16 cellular contexts compared by ENCODE assay signal in genomic region chr12:70719084-70719483, GRCh38.
DNase-seq lines count a peak whose midpoint lies in the region; ATAC-seq and TF ChIP-seq lines count a peak whose summit lies in the region.
"Had no signal": no experiment of that assay in that cellular context is flagged by ENCODE, and none has a peak within 500 bp of the region (broad histone marks: within the 10 kb centered on the region; RNA-seq: fewer than 3 reads in every experiment).

No MANE protein-coding gene starts in this region.

- H3F3A ChIP-seq in GM23248 (ENCODE audit: insufficient read depth) (no peaks in the 10 kb centered on the region), PC-3 (ENCODE audit: low read length, unreplicated experiment) (no peaks in the 10 kb centered on the region), neural progenitor cell (ENCODE audit: low read depth) (peaks cover 6% of the 10 kb centered on the region)

- H3K9me3 Mint-ChIP-seq in neural progenitor cell, result no peaks in the 10 kb centered on the region
- no peaks in the 10 kb centered on the region for H3K9me3 Mint-ChIP-seq in activated CD8-positive, alpha-beta T cell treated with anti-CD3 and anti-CD28 coated beads for 36 hours
- H3K9me3 Mint-ChIP-seq: activated T-helper 1 cell treated with anti-CD3 and anti-CD28 coated beads, Interleukin-12 subunit alpha, Interleukin-12 subunit beta, Interleukin-2, Interleukin-4 antibody, amounts not matched to agents 30 ng/mL and 10 ng/mL and 1 ng/mL, durations not matched to agents 14 hours and 24 hours and 36 hours; memory B cell had no signal

- H3K27ac ChIP-seq in GM23248 (no peak overlapping the region), PC-3 (ENCODE audit: low read length) (no peak overlapping the region), fibroblast of lung (ENCODE audit: insufficient read depth, low read length) (no peak overlapping the region), neural progenitor cell (no peak overlapping the region)
- H3K27ac ChIP-seq: pancreas had no signal

- H3K9me3 ChIP-seq in GM23248 (ENCODE audit: low read depth), result no peaks in the 10 kb centered on the region
- no peaks in the 10 kb centered on the region for H3K9me3 ChIP-seq in PC-3 (ENCODE audit: low read length)
- no peaks in the 10 kb centered on the region for H3K9me3 ChIP-seq in fibroblast of lung (ENCODE audit: control insufficient read depth, insufficient read depth, low read depth, low read length)
- no peaks in the 10 kb centered on the region for H3K9me3 ChIP-seq in neural progenitor cell (ENCODE audit: low read depth)
- H3K9me3 ChIP-seq: pancreas, tibial nerve had no signal

- TF ChIP-seq CTCF in PC-3 (conservative IDR thresholded peaks at IDR 0.05; ENCODE audit: low read depth, low read length) (no peak), fibroblast of lung (conservative IDR thresholded peaks at IDR 0.05 in 1 of 2, IDR thresholded peaks at IDR 0.05 in 1 of 2; ENCODE audit: low read depth in 1 of 2, low read length in 2 of 2) (no peak), neural progenitor cell (IDR thresholded peaks at IDR 0.05) (no peak)
- TF ChIP-seq CTCF in activated CD8-positive, alpha-beta T cell treated with anti-CD3 and anti-CD28 coated beads for 36 hours (IDR thresholded peaks at IDR 0.05), result no peak

- intact Hi-C loops in PC-3 (cut with micrococcal nuclease), result no loop called here
- intact Hi-C loops in activated CD8-positive, alpha-beta T cell treated with anti-CD3 and anti-CD28 coated beads for 36 hours (cut with micrococcal nuclease), result no loop called here

- DNase-seq in GM23248, result no peak
- DNase-seq in PC-3, result no peak
- no peak for DNase-seq in fibroblast of lung (ENCODE audit: low read depth in 2 of 2)
- DNase-seq in neural progenitor cell (ENCODE audit: low spot score), result no peak
- no peak for DNase-seq in 8988T
- no peak for DNase-seq in NCI-H526 (lab: John Stamatoyannopoulos, UW)
- DNase-seq in NCI-H524 (lab: John Stamatoyannopoulos, UW), result no peak
- no peak for DNase-seq in activated CD8-positive, alpha-beta T cell treated with anti-CD3 and anti-CD28 coated beads for 36 hours
- DNase-seq: DMS79 treated with DMSO at 0.1 percent for 48 hours had no signal

- no peak overlapping the region for H3K4me3 Mint-ChIP-seq in neural progenitor cell
- no peak overlapping the region for H3K4me3 Mint-ChIP-seq in activated CD8-positive, alpha-beta T cell treated with anti-CD3 and anti-CD28 coated beads for 36 hours
- H3K4me3 Mint-ChIP-seq: activated T-helper 1 cell treated with anti-CD3 and anti-CD28 coated beads, Interleukin-12 subunit alpha, Interleukin-12 subunit beta, Interleukin-2, Interleukin-4 antibody, amounts not matched to agents 30 ng/mL and 10 ng/mL and 1 ng/mL, durations not matched to agents 14 hours and 24 hours and 36 hours had no signal

- H3K79me2 ChIP-seq in GM23248 (ENCODE audit: insufficient read depth) (no peaks in the 10 kb centered on the region), PC-3 (ENCODE audit: low read length) (no peaks in the 10 kb centered on the region), fibroblast of lung (ENCODE audit: control insufficient read depth, insufficient read depth, low read length) (no peaks in the 10 kb centered on the region), neural progenitor cell (ENCODE audit: low read depth) (no peaks in the 10 kb centered on the region)

- no peak overlapping the region for H3K27ac Mint-ChIP-seq in neural progenitor cell
- no peak overlapping the region for H3K27ac Mint-ChIP-seq in activated CD8-positive, alpha-beta T cell treated with anti-CD3 and anti-CD28 coated beads for 36 hours
- H3K27ac Mint-ChIP-seq: activated CD4-positive, alpha-beta T cell treated with anti-CD3 and anti-CD28 coated beads for 36 hours; activated naive CD8-positive, alpha-beta T cell; activated T-helper 1 cell treated with anti-CD3 and anti-CD28 coated beads, Interleukin-12 subunit alpha, Interleukin-12 subunit beta, Interleukin-2, Interleukin-4 antibody, amounts not matched to agents 30 ng/mL and 10 ng/mL and 1 ng/mL, durations not matched to agents 14 hours and 24 hours and 36 hours; memory B cell had no signal

- no peaks in the 10 kb centered on the region for H3K9me2 ChIP-seq in GM23248 (ENCODE audit: insufficient read depth)
- H3K9me2 ChIP-seq in PC-3 (replicated peaks; ENCODE audit: low read length), result no peaks in the 10 kb centered on the region

- H2AFZ ChIP-seq in GM23248 (peak overlapping the region; percentile 69), PC-3 (ENCODE audit: low read length) (peak overlapping the region; percentile 51; the same call in 1 of the 2 replicates), fibroblast of lung (ENCODE audit: low read length) (peak overlapping the region; percentile 28), neural progenitor cell (replicated peaks) (peak overlapping the region; percentile 51)

- H3K4me1 ChIP-seq in GM23248 (ENCODE audit: insufficient read depth) (no peaks in the 10 kb centered on the region), PC-3 (ENCODE audit: insufficient read depth, low read length) (no peaks in the 10 kb centered on the region), fibroblast of lung (ENCODE audit: control insufficient read depth, extremely low read depth, insufficient read depth, low read length) (no peaks in the 10 kb centered on the region), neural progenitor cell (no peaks in the 10 kb centered on the region)
- H3K4me1 ChIP-seq: pancreas had no signal

- 0 out of 2 replicates have a peak overlapping the region, but pooled peaks have one; percentile 73 for H3K9ac ChIP-seq in GM23248
- no peak overlapping the region for H3K9ac ChIP-seq in PC-3 (ENCODE audit: low read length)
- H3K9ac ChIP-seq in fibroblast of lung (ENCODE audit: insufficient read depth, low read length), result no peak overlapping the region
- H3K9ac ChIP-seq in neural progenitor cell, result no peak overlapping the region

- no peak overlapping the region for H3K4me3 ChIP-seq in GM23248
- no peak overlapping the region for H3K4me3 ChIP-seq in PC-3 (ENCODE audit: low read length)
- H3K4me3 ChIP-seq in fibroblast of lung (replicated peaks in 1 of 4; ENCODE audit: control extremely low read depth in 1 of 4, insufficient read depth in 1 of 4, low read depth in 3 of 4, low read length in 4 of 4), result no peak overlapping the region
- H3K4me3 ChIP-seq in neural progenitor cell, result no peak overlapping the region
- H3K4me3 ChIP-seq: pancreas had no signal

- no peaks in the 10 kb centered on the region for H3K27me3 Mint-ChIP-seq in neural progenitor cell (ENCODE audit: insufficient read depth, low read depth)
- peaks cover 3% of the 10 kb centered on the region for H3K27me3 Mint-ChIP-seq in activated CD8-positive, alpha-beta T cell treated with anti-CD3 and anti-CD28 coated beads for 36 hours

- in situ Hi-C loops in GM23248 (cut with MboI), result loop anchor here (10.0 to 25.0 kb wide), 2 partner anchors 357 to 834 kb away; partner anchors contain the start of gene KCNMB4

- H3K36me3 Mint-ChIP-seq in neural progenitor cell, result no peaks in the 10 kb centered on the region
- no peaks in the 10 kb centered on the region for H3K36me3 Mint-ChIP-seq in activated CD8-positive, alpha-beta T cell treated with anti-CD3 and anti-CD28 coated beads for 36 hours (ENCODE audit: low read depth)
- H3K36me3 Mint-ChIP-seq: activated naive CD8-positive, alpha-beta T cell; memory B cell had no signal

- CTCF ChIA-PET in PC-3 (lab: Charles Lee), result no interaction called here
- CTCF ChIA-PET in activated CD8-positive, alpha-beta T cell treated with anti-CD3 and anti-CD28 coated beads for 36 hours (lab: Charles Lee), result interaction anchor here (0.6 to 2.0 kb wide), 16 partner anchors 9 to 851 kb away, joined by 3 to 12 read pairs (median 3); no protein-coding TSS in a partner anchor

- POLR2A ChIA-PET in PC-3 (lab: Charles Lee; ENCODE audit: unreplicated experiment), result no interaction called here
- POLR2A ChIA-PET in activated CD8-positive, alpha-beta T cell treated with anti-CD3 and anti-CD28 coated beads for 36 hours (lab: Charles Lee), result no interaction called here

- no TSS peak for BruUV-seq in PC-3 (replicated peaks; lab: Mats Ljungman, UMichigan)

- 83 to 88% methylated on average over 12 of the region's 12 CpGs for WGBS in GM23248 (ENCODE audit: low coverage in 1 of 2, low lambda C conversion rate in 2 of 2, missing lambda C conversion rate in 2 of 2), 2 experiments

- H3K27me3 ChIP-seq in GM23248 (replicated peaks; ENCODE audit: insufficient read depth), result no peaks in the 10 kb centered on the region
- no peaks in the 10 kb centered on the region for H3K27me3 ChIP-seq in PC-3 (ENCODE audit: low read length)
- no peaks in the 10 kb centered on the region for H3K27me3 ChIP-seq in fibroblast of lung (ENCODE audit: control insufficient read depth, insufficient read depth, low read length)
- no peaks in the 10 kb centered on the region for H3K27me3 ChIP-seq in neural progenitor cell
- H3K27me3 ChIP-seq: pancreas, tibial nerve had no signal

- no peak for ATAC-seq in PC-3
- ATAC-seq in activated CD8-positive, alpha-beta T cell treated with anti-CD3 and anti-CD28 coated beads for 36 hours, result no peak
- ATAC-seq: stimulated activated naive CD8-positive, alpha-beta T cell treated with anti-CD3 and anti-CD28 coated beads, Interleukin-15, Interleukin-2, amounts not matched to agents 100 U/mL and 50 U/mL, for 24 hours had no signal

- H4K20me1 ChIP-seq in GM23248 (ENCODE audit: insufficient read depth) (no peaks in the 10 kb centered on the region), PC-3 (ENCODE audit: low read length) (no peaks in the 10 kb centered on the region), fibroblast of lung (ENCODE audit: control insufficient read depth, extremely low read depth, insufficient read depth, low read length) (no peaks in the 10 kb centered on the region), neural progenitor cell (ENCODE audit: low read depth) (no peaks in the 10 kb centered on the region)

- peak overlapping the region; percentile 82 for H3K4me2 ChIP-seq in GM23248 (ENCODE audit: unreplicated experiment)
- no peak overlapping the region for H3K4me2 ChIP-seq in PC-3 (ENCODE audit: low read length)
- no peak overlapping the region for H3K4me2 ChIP-seq in fibroblast of lung (ENCODE audit: extremely low read depth, insufficient read depth, low read length)
- no peak overlapping the region for H3K4me2 ChIP-seq in neural progenitor cell

- H3K36me3 ChIP-seq in GM23248 (ENCODE audit: low read depth) (no peaks in the 10 kb centered on the region), PC-3 (ENCODE audit: low read depth, low read length) (no peaks in the 10 kb centered on the region; the same call in 1 of the 2 replicates), fibroblast of lung (ENCODE audit: control insufficient read depth, insufficient read depth, low read length) (no peaks in the 10 kb centered on the region), neural progenitor cell (no peaks in the 10 kb centered on the region)
- H3K36me3 ChIP-seq: pancreas, tibial nerve had no signal

- peaks cover 17% of the 10 kb centered on the region for H3K4me1 Mint-ChIP-seq in neural progenitor cell
- peaks cover 2% of the 10 kb centered on the region for H3K4me1 Mint-ChIP-seq in activated CD8-positive, alpha-beta T cell treated with anti-CD3 and anti-CD28 coated beads for 36 hours (ENCODE audit: low read depth)
